ENCODE assay signal across 11 cellular contexts in the genomic region with DNA sequence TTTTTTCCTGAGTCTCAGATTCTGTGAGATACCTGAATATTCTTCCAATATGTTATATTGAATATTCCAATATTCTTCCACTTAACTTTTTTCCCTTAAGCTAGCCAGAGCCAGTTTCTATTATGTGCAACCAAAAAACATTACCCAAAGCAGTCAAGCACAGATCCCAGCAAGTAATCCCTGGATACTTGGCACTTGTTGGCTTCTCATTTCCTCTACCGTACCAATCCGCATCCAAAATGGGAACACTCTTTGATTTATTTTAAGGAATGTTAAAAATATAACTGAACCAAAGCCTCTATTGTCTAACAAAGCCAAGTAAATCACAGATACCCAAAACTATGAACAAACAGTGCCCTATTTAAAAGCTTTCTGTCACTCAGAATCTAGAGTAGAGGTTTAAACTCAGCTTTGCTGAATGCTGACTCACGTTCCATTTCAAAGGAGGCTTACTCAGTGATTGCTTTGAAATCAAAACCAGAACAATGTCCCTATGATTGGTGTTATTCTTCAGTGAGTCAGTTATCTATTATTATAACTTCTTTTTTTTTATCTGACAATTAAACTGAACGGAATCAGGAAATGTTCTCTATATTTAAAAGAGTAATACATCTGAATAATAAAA.
DNase-seq lines count a peak whose midpoint lies in the region; ATAC-seq, FAIRE-seq and TF ChIP-seq lines count a peak whose summit lies in the region.
"Had no signal": no experiment of that assay in that cellular context is flagged by ENCODE, and none has a peak within 500 bp of the region (broad histone marks: within the 10 kb centered on the region; RNA-seq: fewer than 3 reads in every experiment).

No MANE protein-coding gene starts in this region.

- H3K9ac ChIP-seq in HCT116 (ENCODE audit: low read length) = no peak overlapping the region

- in situ Hi-C loops in astrocyte of the spinal cord (cut with HindIII; ENCODE audit: low sequenced_read_pairs) = no loop called here

- no peaks in the 10 kb centered on the region for H3K9me2 ChIP-seq in HCT116 (ENCODE audit: insufficient read depth)

- peak overlapping the region; percentile 22; the same call in 1 of the 2 replicates for H3K27ac ChIP-seq in HCT116 (ENCODE audit: low read depth, low read length)
- H3K27ac ChIP-seq: upper lobe of right lung had no signal

- POLR2A ChIA-PET in HCT116 (lab: Charles Lee) = no interaction called here

- intact Hi-C loops in HCT116 (cut with micrococcal nuclease) = no loop called here

- no peak for TF ChIP-seq RAD21 in HCT116 (IDR thresholded peaks at IDR 0.05; ENCODE audit: low read depth)

- H2AFZ ChIP-seq in HCT116 (ENCODE audit: low read depth, low read length, poor library complexity, severe bottlenecking) = no peak overlapping the region

- no peaks in the 10 kb centered on the region for H3K27me3 ChIP-seq in HCT116 (ENCODE audit: insufficient read depth, low read length)
- H3K27me3 ChIP-seq: BE2C, upper lobe of right lung had no signal

- DNase-seq in A172 (ENCODE audit: low spot score) (peak; percentile 18), HCT116 (ENCODE audit: low read depth, low spot score) (peak; percentile 37), astrocyte of the spinal cord (ENCODE audit: low read depth, low spot score) (peak; percentile 83), NCI-H446 (lab: John Stamatoyannopoulos, UW) (no peak)
- no peak for DNase-seq in stimulated activated CD4-positive, alpha-beta T cell treated with anti-CD3 and anti-CD28 coated beads, Interleukin-2, amount 100 ng/mL, for 48 hours
- DNase-seq: BE2C, NCI-H524 treated with DMSO at 0.1 percent for 48 hours, upper lobe of right lung had no signal

- H4K20me1 ChIP-seq in HCT116 (ENCODE audit: insufficient read depth) = no peaks in the 10 kb centered on the region

- H3K79me2 ChIP-seq in HCT116 (ENCODE audit: insufficient read depth, low read length) = no peaks in the 10 kb centered on the region

- no peak for TF ChIP-seq CTCF in HCT116 (IDR thresholded peaks at IDR 0.05 in 2 of 3, conservative IDR thresholded peaks at IDR 0.05 in 1 of 3; ENCODE audit: borderline replicate concordance in 1 of 3, insufficient read depth in 1 of 3, low read depth in 2 of 3, low read length in 2 of 3)
- TF ChIP-seq CTCF in astrocyte of the spinal cord (IDR thresholded peaks at IDR 0.05; ENCODE audit: low read depth, low read length) = no peak

- TF ChIP-seq POLR2A in HCT116 (IDR thresholded peaks at IDR 0.05; ENCODE audit: borderline replicate concordance, extremely low read depth, insufficient read depth, insufficient read length) = no peak

- H3K4me3 ChIP-seq in HCT116 (replicated peaks in 1 of 2; ENCODE audit: low read depth in 1 of 2, low read length in 2 of 2) = peak overlapping the region in 1 of 2 experiments; percentile 9; a peak in 1 of 4 replicates
- no peak overlapping the region for H3K4me3 ChIP-seq in astrocyte of the spinal cord (ENCODE audit: low read depth, low read length)
- H3K4me3 ChIP-seq: upper lobe of right lung had no signal

- FAIRE-seq in islet of Langerhans (lab: Jason Lieb, UNC) = peak; percentile 49

- RAD21 ChIA-PET in HCT116 (lab: Charles Lee; ENCODE audit: low non-redundant PET in 1 of 2, low total read pairs in 2 of 2, uncharacterized antibody in 2 of 2, unreplicated experiment in 2 of 2) = no interaction called here

- no peaks in the 10 kb centered on the region for H3K9me3 ChIP-seq in HCT116 (ENCODE audit: control insufficient read depth in 1 of 2, insufficient read depth in 1 of 2, low read depth in 1 of 2, low read length in 2 of 2)
- H3K9me3 ChIP-seq: BE2C, upper lobe of right lung had no signal

- BruUV-seq in HCT116 (replicated peaks; lab: Mats Ljungman, UMichigan) = no TSS peak

- CTCF ChIA-PET in HCT116 (lab: Charles Lee) = no interaction called here

- peak overlapping the region; percentile 55 for H3K4me2 ChIP-seq in HCT116 (ENCODE audit: low read length)

- H3K4me1 ChIP-seq in HCT116 (ENCODE audit: control insufficient read depth in 1 of 2, insufficient read depth in 2 of 2, low read length in 2 of 2) = peaks cover 14 to 15% of the 10 kb centered on the region in 2 experiments
- H3K4me1 ChIP-seq: BE2C, upper lobe of right lung had no signal

- ATAC-seq in HCT116 = peak; percentile 85
- ATAC-seq in HG02884 (IDR thresholded peaks at IDR 0.05; ENCODE audit: unreplicated experiment) = no peak
- ATAC-seq in GM19023 (IDR thresholded peaks at IDR 0.05; ENCODE audit: unreplicated experiment) = no peak
- ATAC-seq: upper lobe of right lung had no signal

- H3K36me3 ChIP-seq in HCT116 (ENCODE audit: control insufficient read depth in 1 of 2, insufficient read depth in 2 of 2, low read length in 2 of 2) = no peaks in the 10 kb centered on the region
- H3K36me3 ChIP-seq: BE2C, upper lobe of right lung had no signal

TF ChIP-seq in HCT116, 20 proteins besides CTCF, POLR2A, EP300 and RAD21:
- TF ChIP-seq POLR2AphosphoS5 (IDR thresholded peaks at IDR 0.05; ENCODE audit: low read depth, low read length) (no peak), CEBPB (IDR thresholded peaks at IDR 0.05; ENCODE audit: low read depth) (peak; percentile 41; the same call in 1 of the 2 replicates), JUND (IDR thresholded peaks at IDR 0.05) (peak; percentile 67), TCF7L2 (IDR thresholded peaks at IDR 0.05; ENCODE audit: borderline replicate concordance, extremely low read depth, insufficient read depth, insufficient read length) (peak; percentile 57), ZFX (IDR thresholded peaks at IDR 0.05) (no peak), ELF1 (IDR thresholded peaks at IDR 0.05; ENCODE audit: borderline replicate concordance, low read depth) (no peak), ZBTB33 (IDR thresholded peaks at IDR 0.05; ENCODE audit: extremely low read depth, insufficient replicate concordance, low read length) (no peak), SRF (IDR thresholded peaks at IDR 0.05; ENCODE audit: low read depth) (no peak), EGR1 (IDR thresholded peaks at IDR 0.05; ENCODE audit: low read depth) (no peak), FOSL1 (IDR thresholded peaks at IDR 0.05; ENCODE audit: low read depth) (peak; percentile 73), MAX (IDR thresholded peaks at IDR 0.05) (no peak), CBX3 (IDR thresholded peaks at IDR 0.05; ENCODE audit: low read depth) (0 out of 2 replicates have a peak, but pooled peaks have one; percentile 22), SIN3A (IDR thresholded peaks at IDR 0.05; ENCODE audit: low read depth) (0 out of 2 replicates have a peak, but pooled peaks have one; percentile 33), REST (IDR thresholded peaks at IDR 0.05; ENCODE audit: low read depth) (no peak), ZNF274 (IDR thresholded peaks at IDR 0.05; ENCODE audit: low read depth, low read length) (no peak), EZH2 (IDR thresholded peaks at IDR 0.05) (no peak), EZH2phosphoT487 (IDR thresholded peaks at IDR 0.05; ENCODE audit: borderline replicate concordance) (no peak), SP1 (IDR thresholded peaks at IDR 0.05; ENCODE audit: low read depth) (peak; percentile 24; the same call in 1 of the 2 replicates), YY1 (IDR thresholded peaks at IDR 0.05; ENCODE audit: extremely low read depth, insufficient replicate concordance, low read depth, low read length) (no peak)
- TF ChIP-seq, protein P1, sequence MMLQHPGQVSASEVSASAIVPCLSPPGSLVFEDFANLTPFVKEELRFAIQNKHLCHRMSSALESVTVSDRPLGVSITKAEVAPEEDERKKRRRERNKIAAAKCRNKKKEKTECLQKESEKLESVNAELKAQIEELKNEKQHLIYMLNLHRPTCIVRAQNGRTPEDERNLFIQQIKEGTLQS (IDR thresholded peaks at IDR 0.05) = no peak

Comparison
In these comparisons a context has a peak if more than half of its experiments do, and no peak if none do; other contexts are left out.
1. DNase-seq: peak in A172 (single experiment), HCT116 (single experiment) and astrocyte of the spinal cord (single experiment); none in NCI-H446 (0 of 2) and stimulated activated CD4-positive, alpha-beta T cell treated with anti-CD3 and anti-CD28 coated beads, Interleukin-2, amount 100 ng/mL, for 48 hours (0 of 2).